In the genomic region with DNA sequence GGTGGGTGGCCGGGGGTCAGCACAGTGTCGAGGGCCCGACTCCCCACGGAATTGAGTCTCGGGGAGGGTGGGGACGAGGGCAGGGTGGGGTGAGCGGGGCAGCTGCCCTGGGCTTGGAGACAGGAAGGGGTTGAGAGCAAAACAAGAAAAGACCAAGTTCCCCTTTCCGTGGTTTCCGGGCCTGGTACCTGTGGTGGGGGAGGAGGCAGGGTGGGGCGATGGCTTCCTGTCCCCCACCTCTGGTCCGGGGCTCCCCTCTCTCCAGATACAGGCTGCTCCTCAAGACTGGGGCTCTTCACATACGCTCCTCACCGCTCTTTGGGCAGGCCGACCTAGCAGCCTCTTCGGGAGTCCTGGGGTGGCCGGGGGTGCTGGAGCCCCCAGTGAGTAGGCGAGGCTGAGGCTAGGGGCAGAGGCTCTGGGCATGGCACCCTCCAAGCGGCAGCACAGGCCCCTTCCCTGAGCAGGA, we compare ENCODE assay signal across 1 cellular context.
TF ChIP-seq lines count a peak whose summit lies in the region.

No MANE protein-coding gene starts in this region.

TF ChIP-seq in HepG2, 621 proteins besides CTCF, POLR2A, EP300 and RAD21 (continues in another document):
- TF ChIP-seq ZNF253 (CRISPR knock-in tag; IDR thresholded peaks at IDR 0.05; ENCODE audit: borderline replicate concordance) (no peak), ZNF572 (CRISPR knock-in tag; IDR thresholded peaks at IDR 0.05) (no peak), RFXANK (CRISPR knock-in tag; IDR thresholded peaks at IDR 0.05) (no peak), ZNF792 (CRISPR knock-in tag; IDR thresholded peaks at IDR 0.05) (no peak), ZNF331 (CRISPR knock-in tag; IDR thresholded peaks at IDR 0.05) (no peak), TOPORS (CRISPR knock-in tag; IDR thresholded peaks at IDR 0.05) (no peak), ZBTB8A (CRISPR knock-in tag; IDR thresholded peaks at IDR 0.05; ENCODE audit: borderline replicate concordance, low read depth) (no peak), TBX2 (CRISPR knock-in tag; IDR thresholded peaks at IDR 0.05; ENCODE audit: borderline replicate concordance) (0 out of 2 replicates have a peak, but pooled peaks have one; percentile 9), RCOR2 (CRISPR knock-in tag; IDR thresholded peaks at IDR 0.05) (no peak), PCBP2 (optimal IDR thresholded peaks at IDR 0.05; ENCODE audit: low read depth, low read length, poor library complexity, severe bottlenecking) (no peak), NFE2L2 (IDR thresholded peaks at IDR 0.05; ENCODE audit: low read length) (no peak), ZBTB7A (CRISPR knock-in tag; IDR thresholded peaks at IDR 0.05) (no peak), SKI (IDR thresholded peaks at IDR 0.05; ENCODE audit: partially characterized antibody) (no peak), ZNF557 (CRISPR knock-in tag; IDR thresholded peaks at IDR 0.05) (no peak), ZFP62 (CRISPR knock-in tag; IDR thresholded peaks at IDR 0.05) (no peak), GPN1 (CRISPR knock-in tag; IDR thresholded peaks at IDR 0.05; ENCODE audit: borderline replicate concordance) (no peak), ZNF709 (CRISPR knock-in tag; IDR thresholded peaks at IDR 0.05) (no peak), HNRNPK (IDR thresholded peaks at IDR 0.05; ENCODE audit: low read depth, low read length, poor library complexity, severe bottlenecking) (no peak), CBX1 (IDR thresholded peaks at IDR 0.05; ENCODE audit: low read depth) (no peak), TAF1 (CRISPR knock-in tag; IDR thresholded peaks at IDR 0.05) (0 out of 2 replicates have a peak, but pooled peaks have one; percentile 1), RBAK (CRISPR knock-in tag; IDR thresholded peaks at IDR 0.05) (no peak), ZNF83 (CRISPR knock-in tag; IDR thresholded peaks at IDR 0.05; ENCODE audit: borderline replicate concordance) (no peak), ATF7-NPFF (CRISPR knock-in tag; IDR thresholded peaks at IDR 0.05; ENCODE audit: low read depth) (no peak), ASH2L (IDR thresholded peaks at IDR 0.05; ENCODE audit: insufficient read length, low read depth, low read length) (no peak), ZZZ3 (CRISPR knock-in tag; IDR thresholded peaks at IDR 0.05; ENCODE audit: borderline replicate concordance) (no peak), ZNF101 (CRISPR knock-in tag; IDR thresholded peaks at IDR 0.05; ENCODE audit: borderline replicate concordance, low read depth) (no peak), PTBP1 (IDR thresholded peaks at IDR 0.05; ENCODE audit: low read depth, low read length, poor library complexity, severe bottlenecking) (no peak), ZSCAN25 (CRISPR knock-in tag; IDR thresholded peaks at IDR 0.05) (no peak)
- TF ChIP-seq, protein P1, sequence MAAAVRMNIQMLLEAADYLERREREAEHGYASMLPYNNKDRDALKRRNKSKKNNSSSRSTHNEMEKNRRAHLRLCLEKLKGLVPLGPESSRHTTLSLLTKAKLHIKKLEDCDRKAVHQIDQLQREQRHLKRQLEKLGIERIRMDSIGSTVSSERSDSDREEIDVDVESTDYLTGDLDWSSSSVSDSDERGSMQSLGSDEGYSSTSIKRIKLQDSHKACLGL (CRISPR knock-in tag; IDR thresholded peaks at IDR 0.05), result 0 out of 2 replicates have a peak, but pooled peaks have one; percentile 29
- TF ChIP-seq, protein P2, sequence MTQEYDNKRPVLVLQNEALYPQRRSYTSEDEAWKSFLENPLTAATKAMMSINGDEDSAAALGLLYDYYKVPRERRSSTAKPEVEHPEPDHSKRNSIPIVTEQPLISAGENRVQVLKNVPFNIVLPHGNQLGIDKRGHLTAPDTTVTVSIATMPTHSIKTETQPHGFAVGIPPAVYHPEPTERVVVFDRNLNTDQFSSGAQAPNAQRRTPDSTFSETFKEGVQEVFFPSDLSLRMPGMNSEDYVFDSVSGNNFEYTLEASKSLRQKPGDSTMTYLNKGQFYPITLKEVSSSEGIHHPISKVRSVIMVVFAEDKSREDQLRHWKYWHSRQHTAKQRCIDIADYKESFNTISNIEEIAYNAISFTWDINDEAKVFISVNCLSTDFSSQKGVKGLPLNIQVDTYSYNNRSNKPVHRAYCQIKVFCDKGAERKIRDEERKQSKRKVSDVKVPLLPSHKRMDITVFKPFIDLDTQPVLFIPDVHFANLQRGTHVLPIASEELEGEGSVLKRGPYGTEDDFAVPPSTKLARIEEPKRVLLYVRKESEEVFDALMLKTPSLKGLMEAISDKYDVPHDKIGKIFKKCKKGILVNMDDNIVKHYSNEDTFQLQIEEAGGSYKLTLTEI (CRISPR knock-in tag; conservative IDR thresholded peaks at IDR 0.05), result no peak
- TF ChIP-seq, protein P3, sequence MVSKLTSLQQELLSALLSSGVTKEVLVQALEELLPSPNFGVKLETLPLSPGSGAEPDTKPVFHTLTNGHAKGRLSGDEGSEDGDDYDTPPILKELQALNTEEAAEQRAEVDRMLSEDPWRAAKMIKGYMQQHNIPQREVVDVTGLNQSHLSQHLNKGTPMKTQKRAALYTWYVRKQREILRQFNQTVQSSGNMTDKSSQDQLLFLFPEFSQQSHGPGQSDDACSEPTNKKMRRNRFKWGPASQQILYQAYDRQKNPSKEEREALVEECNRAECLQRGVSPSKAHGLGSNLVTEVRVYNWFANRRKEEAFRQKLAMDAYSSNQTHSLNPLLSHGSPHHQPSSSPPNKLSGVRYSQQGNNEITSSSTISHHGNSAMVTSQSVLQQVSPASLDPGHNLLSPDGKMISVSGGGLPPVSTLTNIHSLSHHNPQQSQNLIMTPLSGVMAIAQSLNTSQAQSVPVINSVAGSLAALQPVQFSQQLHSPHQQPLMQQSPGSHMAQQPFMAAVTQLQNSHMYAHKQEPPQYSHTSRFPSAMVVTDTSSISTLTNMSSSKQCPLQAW (CRISPR knock-in tag; IDR thresholded peaks at IDR 0.05), result peak; percentile 30; the same call in 1 of the 2 replicates
- TF ChIP-seq, protein P4, sequence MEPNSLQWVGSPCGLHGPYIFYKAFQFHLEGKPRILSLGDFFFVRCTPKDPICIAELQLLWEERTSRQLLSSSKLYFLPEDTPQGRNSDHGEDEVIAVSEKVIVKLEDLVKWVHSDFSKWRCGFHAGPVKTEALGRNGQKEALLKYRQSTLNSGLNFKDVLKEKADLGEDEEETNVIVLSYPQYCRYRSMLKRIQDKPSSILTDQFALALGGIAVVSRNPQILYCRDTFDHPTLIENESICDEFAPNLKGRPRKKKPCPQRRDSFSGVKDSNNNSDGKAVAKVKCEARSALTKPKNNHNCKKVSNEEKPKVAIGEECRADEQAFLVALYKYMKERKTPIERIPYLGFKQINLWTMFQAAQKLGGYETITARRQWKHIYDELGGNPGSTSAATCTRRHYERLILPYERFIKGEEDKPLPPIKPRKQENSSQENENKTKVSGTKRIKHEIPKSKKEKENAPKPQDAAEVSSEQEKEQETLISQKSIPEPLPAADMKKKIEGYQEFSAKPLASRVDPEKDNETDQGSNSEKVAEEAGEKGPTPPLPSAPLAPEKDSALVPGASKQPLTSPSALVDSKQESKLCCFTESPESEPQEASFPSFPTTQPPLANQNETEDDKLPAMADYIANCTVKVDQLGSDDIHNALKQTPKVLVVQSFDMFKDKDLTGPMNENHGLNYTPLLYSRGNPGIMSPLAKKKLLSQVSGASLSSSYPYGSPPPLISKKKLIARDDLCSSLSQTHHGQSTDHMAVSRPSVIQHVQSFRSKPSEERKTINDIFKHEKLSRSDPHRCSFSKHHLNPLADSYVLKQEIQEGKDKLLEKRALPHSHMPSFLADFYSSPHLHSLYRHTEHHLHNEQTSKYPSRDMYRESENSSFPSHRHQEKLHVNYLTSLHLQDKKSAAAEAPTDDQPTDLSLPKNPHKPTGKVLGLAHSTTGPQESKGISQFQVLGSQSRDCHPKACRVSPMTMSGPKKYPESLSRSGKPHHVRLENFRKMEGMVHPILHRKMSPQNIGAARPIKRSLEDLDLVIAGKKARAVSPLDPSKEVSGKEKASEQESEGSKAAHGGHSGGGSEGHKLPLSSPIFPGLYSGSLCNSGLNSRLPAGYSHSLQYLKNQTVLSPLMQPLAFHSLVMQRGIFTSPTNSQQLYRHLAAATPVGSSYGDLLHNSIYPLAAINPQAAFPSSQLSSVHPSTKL (CRISPR knock-in tag; IDR thresholded peaks at IDR 0.05), result no peak
- TF ChIP-seq, protein P5, sequence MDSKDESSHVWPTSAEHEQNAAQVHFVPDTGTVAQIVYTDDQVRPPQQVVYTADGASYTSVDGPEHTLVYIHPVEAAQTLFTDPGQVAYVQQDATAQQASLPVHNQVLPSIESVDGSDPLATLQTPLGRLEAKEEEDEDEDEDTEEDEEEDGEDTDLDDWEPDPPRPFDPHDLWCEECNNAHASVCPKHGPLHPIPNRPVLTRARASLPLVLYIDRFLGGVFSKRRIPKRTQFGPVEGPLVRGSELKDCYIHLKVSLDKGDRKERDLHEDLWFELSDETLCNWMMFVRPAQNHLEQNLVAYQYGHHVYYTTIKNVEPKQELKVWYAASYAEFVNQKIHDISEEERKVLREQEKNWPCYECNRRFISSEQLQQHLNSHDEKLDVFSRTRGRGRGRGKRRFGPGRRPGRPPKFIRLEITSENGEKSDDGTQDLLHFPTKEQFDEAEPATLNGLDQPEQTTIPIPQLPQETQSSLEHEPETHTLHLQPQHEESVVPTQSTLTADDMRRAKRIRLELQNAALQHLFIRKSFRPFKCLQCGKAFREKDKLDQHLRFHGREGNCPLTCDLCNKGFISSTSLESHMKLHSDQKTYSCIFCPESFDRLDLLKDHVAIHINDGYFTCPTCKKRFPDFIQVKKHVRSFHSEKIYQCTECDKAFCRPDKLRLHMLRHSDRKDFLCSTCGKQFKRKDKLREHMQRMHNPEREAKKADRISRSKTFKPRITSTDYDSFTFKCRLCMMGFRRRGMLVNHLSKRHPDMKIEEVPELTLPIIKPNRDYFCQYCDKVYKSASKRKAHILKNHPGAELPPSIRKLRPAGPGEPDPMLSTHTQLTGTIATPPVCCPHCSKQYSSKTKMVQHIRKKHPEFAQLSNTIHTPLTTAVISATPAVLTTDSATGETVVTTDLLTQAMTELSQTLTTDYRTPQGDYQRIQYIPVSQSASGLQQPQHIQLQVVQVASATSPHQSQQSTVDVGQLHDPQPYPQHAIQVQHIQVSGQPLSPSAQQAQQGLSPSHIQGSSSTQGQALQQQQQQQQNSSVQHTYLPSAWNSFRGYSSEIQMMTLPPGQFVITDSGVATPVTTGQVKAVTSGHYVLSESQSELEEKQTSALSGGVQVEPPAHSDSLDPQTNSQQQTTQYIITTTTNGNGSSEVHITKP (CRISPR knock-in tag; IDR thresholded peaks at IDR 0.05; ENCODE audit: low read depth), result no peak
- TF ChIP-seq, protein P6, sequence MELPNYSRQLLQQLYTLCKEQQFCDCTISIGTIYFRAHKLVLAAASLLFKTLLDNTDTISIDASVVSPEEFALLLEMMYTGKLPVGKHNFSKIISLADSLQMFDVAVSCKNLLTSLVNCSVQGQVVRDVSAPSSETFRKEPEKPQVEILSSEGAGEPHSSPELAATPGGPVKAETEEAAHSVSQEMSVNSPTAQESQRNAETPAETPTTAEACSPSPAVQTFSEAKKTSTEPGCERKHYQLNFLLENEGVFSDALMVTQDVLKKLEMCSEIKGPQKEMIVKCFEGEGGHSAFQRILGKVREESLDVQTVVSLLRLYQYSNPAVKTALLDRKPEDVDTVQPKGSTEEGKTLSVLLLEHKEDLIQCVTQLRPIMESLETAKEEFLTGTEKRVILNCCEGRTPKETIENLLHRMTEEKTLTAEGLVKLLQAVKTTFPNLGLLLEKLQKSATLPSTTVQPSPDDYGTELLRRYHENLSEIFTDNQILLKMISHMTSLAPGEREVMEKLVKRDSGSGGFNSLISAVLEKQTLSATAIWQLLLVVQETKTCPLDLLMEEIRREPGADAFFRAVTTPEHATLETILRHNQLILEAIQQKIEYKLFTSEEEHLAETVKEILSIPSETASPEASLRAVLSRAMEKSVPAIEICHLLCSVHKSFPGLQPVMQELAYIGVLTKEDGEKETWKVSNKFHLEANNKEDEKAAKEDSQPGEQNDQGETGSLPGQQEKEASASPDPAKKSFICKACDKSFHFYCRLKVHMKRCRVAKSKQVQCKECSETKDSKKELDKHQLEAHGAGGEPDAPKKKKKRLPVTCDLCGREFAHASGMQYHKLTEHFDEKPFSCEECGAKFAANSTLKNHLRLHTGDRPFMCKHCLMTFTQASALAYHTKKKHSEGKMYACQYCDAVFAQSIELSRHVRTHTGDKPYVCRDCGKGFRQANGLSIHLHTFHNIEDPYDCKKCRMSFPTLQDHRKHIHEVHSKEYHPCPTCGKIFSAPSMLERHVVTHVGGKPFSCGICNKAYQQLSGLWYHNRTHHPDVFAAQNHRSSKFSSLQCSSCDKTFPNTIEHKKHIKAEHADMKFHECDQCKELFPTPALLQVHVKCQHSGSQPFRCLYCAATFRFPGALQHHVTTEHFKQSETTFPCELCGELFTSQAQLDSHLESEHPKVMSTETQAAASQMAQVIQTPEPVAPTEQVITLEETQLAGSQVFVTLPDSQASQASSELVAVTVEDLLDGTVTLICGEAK (IDR thresholded peaks at IDR 0.05), result no peak
- TF ChIP-seq, protein P6 (CRISPR knock-in tag; IDR thresholded peaks at IDR 0.05), result no peak
- TF ChIP-seq, protein P7, sequence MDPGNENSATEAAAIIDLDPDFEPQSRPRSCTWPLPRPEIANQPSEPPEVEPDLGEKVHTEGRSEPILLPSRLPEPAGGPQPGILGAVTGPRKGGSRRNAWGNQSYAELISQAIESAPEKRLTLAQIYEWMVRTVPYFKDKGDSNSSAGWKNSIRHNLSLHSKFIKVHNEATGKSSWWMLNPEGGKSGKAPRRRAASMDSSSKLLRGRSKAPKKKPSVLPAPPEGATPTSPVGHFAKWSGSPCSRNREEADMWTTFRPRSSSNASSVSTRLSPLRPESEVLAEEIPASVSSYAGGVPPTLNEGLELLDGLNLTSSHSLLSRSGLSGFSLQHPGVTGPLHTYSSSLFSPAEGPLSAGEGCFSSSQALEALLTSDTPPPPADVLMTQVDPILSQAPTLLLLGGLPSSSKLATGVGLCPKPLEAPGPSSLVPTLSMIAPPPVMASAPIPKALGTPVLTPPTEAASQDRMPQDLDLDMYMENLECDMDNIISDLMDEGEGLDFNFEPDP (CRISPR knock-in tag; conservative IDR thresholded peaks at IDR 0.05), result no peak
